In the genomic region with DNA sequence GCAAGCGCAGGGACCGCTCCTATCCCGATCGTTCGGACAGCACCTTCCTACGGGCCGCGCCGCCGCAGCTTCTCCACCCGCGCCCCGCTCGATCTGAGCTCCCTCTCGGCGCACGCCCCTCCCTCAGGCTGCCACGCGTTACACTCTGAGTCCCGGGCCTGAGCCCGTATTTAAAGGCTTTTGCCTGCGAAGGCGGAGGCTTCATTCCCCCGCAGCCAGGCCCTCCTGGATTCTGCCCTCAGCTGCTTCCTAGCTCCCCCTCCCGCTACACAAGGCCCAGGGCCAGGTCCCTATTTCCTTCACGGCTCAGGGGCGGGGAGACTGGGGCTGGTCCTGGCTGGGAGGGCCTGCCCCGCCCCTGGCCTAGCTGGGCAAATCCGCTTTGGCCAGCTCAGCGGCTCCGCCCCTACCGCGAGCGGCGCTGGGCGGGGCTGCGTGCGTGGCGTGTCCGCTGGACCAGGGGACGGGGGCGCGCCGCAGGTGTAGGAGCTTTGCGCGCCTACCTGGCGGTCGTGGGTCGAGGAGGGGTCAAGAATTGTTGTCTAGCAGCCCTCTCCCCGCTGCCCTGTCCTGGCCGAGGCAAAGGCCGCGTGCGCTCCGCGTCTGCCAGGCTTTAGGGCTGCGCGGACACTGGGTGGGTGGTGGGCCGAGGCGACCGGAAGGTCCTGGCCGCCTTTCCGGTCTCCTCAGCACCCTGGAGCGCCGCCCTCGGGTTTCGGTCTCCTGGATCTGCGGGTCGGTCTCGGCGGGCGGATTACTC, we compare ENCODE assay signal across 1 cellular context.
TF ChIP-seq lines count a peak whose summit lies in the region.

TSS of gene UGDH (minus strand) at position 144 of the 760 bp plus-strand sequence. CDS start 5,927 bp downstream, outside the sequence.

TF ChIP-seq in H1, 55 proteins besides CTCF, POLR2A, EP300 and RAD21:
- TF ChIP-seq TCF12 (IDR thresholded peaks at IDR 0.05; ENCODE audit: low read depth, low read length), result no peak
- peak; percentile 72; the same call in 1 of the 2 replicates for TF ChIP-seq SP1 (IDR thresholded peaks at IDR 0.05; ENCODE audit: low read depth, low read length)
- TF ChIP-seq TEAD4 (IDR thresholded peaks at IDR 0.05; ENCODE audit: low read depth, low read length), result no peak
- TF ChIP-seq BACH1 (IDR thresholded peaks at IDR 0.05; ENCODE audit: low read length), result peak; percentile 74
- no peak for TF ChIP-seq CHD1 (IDR thresholded peaks at IDR 0.05; ENCODE audit: low read depth, low read length)
- 0 out of 2 replicates have a peak, but pooled peaks have one; percentile 0 for TF ChIP-seq RXRA (IDR thresholded peaks at IDR 0.05; ENCODE audit: insufficient read depth, low read depth, low read length)
- TF ChIP-seq GTF2F1 (IDR thresholded peaks at IDR 0.05; ENCODE audit: borderline replicate concordance, low read depth, low read length), result no peak
- peak; percentile 61; the same call in 1 of the 2 replicates for TF ChIP-seq CREB1 (IDR thresholded peaks at IDR 0.05)
- TF ChIP-seq MAFK (IDR thresholded peaks at IDR 0.05; ENCODE audit: low read depth, low read length), result no peak
- no peak for TF ChIP-seq POU5F1 (IDR thresholded peaks at IDR 0.05; ENCODE audit: low read depth, low read length)
- TF ChIP-seq CEBPB (IDR thresholded peaks at IDR 0.05; ENCODE audit: low read depth, low read length), result no peak
- no peak; the same call in 1 of the 2 replicates for TF ChIP-seq SUZ12 (IDR thresholded peaks at IDR 0.05; ENCODE audit: low read length)
- TF ChIP-seq POLR2AphosphoS5 (IDR thresholded peaks at IDR 0.05; ENCODE audit: low read depth, low read length), result peak; percentile 87
- TF ChIP-seq KDM4A (IDR thresholded peaks at IDR 0.05; ENCODE audit: low read depth, low read length, severe bottlenecking), result peak; percentile 95
- no peak for TF ChIP-seq CBX5 (IDR thresholded peaks at IDR 0.05; ENCODE audit: low read depth, low read length)
- no peak for TF ChIP-seq BRCA1 (IDR thresholded peaks at IDR 0.05; ENCODE audit: low read depth, low read length)
- TF ChIP-seq JUND (IDR thresholded peaks at IDR 0.05; ENCODE audit: low read length), result no peak
- TF ChIP-seq EGR1 (IDR thresholded peaks at IDR 0.05; ENCODE audit: borderline replicate concordance, low read depth, low read length), result no peak; the same call in none of the 2 replicates
- TF ChIP-seq ASH2L (IDR thresholded peaks at IDR 0.05; ENCODE audit: low read length), result peak; percentile 95
- no peak; the same call in 1 of the 2 replicates for TF ChIP-seq USF2 (IDR thresholded peaks at IDR 0.05; ENCODE audit: low read length)
- TF ChIP-seq TBP (IDR thresholded peaks at IDR 0.05; ENCODE audit: low read depth, low read length), result peak; percentile 81
- TF ChIP-seq BCL11A (IDR thresholded peaks at IDR 0.05; ENCODE audit: low read depth in 2 of 2, low read length in 2 of 2), result no peak
- TF ChIP-seq, protein P1, sequence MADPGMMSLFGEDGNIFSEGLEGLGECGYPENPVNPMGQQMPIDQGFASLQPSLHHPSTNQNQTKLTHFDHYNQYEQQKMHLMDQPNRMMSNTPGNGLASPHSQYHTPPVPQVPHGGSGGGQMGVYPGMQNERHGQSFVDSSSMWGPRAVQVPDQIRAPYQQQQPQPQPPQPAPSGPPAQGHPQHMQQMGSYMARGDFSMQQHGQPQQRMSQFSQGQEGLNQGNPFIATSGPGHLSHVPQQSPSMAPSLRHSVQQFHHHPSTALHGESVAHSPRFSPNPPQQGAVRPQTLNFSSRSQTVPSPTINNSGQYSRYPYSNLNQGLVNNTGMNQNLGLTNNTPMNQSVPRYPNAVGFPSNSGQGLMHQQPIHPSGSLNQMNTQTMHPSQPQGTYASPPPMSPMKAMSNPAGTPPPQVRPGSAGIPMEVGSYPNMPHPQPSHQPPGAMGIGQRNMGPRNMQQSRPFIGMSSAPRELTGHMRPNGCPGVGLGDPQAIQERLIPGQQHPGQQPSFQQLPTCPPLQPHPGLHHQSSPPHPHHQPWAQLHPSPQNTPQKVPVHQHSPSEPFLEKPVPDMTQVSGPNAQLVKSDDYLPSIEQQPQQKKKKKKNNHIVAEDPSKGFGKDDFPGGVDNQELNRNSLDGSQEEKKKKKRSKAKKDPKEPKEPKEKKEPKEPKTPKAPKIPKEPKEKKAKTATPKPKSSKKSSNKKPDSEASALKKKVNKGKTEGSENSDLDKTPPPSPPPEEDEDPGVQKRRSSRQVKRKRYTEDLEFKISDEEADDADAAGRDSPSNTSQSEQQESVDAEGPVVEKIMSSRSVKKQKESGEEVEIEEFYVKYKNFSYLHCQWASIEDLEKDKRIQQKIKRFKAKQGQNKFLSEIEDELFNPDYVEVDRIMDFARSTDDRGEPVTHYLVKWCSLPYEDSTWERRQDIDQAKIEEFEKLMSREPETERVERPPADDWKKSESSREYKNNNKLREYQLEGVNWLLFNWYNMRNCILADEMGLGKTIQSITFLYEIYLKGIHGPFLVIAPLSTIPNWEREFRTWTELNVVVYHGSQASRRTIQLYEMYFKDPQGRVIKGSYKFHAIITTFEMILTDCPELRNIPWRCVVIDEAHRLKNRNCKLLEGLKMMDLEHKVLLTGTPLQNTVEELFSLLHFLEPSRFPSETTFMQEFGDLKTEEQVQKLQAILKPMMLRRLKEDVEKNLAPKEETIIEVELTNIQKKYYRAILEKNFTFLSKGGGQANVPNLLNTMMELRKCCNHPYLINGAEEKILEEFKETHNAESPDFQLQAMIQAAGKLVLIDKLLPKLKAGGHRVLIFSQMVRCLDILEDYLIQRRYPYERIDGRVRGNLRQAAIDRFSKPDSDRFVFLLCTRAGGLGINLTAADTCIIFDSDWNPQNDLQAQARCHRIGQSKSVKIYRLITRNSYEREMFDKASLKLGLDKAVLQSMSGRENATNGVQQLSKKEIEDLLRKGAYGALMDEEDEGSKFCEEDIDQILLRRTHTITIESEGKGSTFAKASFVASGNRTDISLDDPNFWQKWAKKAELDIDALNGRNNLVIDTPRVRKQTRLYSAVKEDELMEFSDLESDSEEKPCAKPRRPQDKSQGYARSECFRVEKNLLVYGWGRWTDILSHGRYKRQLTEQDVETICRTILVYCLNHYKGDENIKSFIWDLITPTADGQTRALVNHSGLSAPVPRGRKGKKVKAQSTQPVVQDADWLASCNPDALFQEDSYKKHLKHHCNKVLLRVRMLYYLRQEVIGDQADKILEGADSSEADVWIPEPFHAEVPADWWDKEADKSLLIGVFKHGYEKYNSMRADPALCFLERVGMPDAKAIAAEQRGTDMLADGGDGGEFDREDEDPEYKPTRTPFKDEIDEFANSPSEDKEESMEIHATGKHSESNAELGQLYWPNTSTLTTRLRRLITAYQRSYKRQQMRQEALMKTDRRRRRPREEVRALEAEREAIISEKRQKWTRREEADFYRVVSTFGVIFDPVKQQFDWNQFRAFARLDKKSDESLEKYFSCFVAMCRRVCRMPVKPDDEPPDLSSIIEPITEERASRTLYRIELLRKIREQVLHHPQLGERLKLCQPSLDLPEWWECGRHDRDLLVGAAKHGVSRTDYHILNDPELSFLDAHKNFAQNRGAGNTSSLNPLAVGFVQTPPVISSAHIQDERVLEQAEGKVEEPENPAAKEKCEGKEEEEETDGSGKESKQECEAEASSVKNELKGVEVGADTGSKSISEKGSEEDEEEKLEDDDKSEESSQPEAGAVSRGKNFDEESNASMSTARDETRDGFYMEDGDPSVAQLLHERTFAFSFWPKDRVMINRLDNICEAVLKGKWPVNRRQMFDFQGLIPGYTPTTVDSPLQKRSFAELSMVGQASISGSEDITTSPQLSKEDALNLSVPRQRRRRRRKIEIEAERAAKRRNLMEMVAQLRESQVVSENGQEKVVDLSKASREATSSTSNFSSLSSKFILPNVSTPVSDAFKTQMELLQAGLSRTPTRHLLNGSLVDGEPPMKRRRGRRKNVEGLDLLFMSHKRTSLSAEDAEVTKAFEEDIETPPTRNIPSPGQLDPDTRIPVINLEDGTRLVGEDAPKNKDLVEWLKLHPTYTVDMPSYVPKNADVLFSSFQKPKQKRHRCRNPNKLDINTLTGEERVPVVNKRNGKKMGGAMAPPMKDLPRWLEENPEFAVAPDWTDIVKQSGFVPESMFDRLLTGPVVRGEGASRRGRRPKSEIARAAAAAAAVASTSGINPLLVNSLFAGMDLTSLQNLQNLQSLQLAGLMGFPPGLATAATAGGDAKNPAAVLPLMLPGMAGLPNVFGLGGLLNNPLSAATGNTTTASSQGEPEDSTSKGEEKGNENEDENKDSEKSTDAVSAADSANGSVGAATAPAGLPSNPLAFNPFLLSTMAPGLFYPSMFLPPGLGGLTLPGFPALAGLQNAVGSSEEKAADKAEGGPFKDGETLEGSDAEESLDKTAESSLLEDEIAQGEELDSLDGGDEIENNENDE (IDR thresholded peaks at IDR 0.05; ENCODE audit: insufficient replicate concordance, low read length), result no peak
- TF ChIP-seq, protein P2, sequence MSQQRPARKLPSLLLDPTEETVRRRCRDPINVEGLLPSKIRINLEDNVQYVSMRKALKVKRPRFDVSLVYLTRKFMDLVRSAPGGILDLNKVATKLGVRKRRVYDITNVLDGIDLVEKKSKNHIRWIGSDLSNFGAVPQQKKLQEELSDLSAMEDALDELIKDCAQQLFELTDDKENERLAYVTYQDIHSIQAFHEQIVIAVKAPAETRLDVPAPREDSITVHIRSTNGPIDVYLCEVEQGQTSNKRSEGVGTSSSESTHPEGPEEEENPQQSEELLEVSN (IDR thresholded peaks at IDR 0.05), result peak; percentile 27; the same call in 1 of the 2 replicates
- no peak for TF ChIP-seq HDAC6 (IDR thresholded peaks at IDR 0.05; ENCODE audit: low read depth, low read length)
- TF ChIP-seq HDAC2 (IDR thresholded peaks at IDR 0.05; ENCODE audit: borderline replicate concordance in 1 of 2, low read depth in 2 of 2, low read length in 2 of 2), result peak; percentile 74 to 83; a peak in 3 of 4 replicates
- TF ChIP-seq MAX (IDR thresholded peaks at IDR 0.05), result peak; percentile 97
- peak; percentile 90; the same call in 1 of the 2 replicates for TF ChIP-seq RBBP5 (IDR thresholded peaks at IDR 0.05; ENCODE audit: borderline replicate concordance, low read depth, low read length)
- no peak for TF ChIP-seq CBX8 (IDR thresholded peaks at IDR 0.05; ENCODE audit: borderline replicate concordance, low read depth, low read length)
- TF ChIP-seq GABPA (IDR thresholded peaks at IDR 0.05; ENCODE audit: borderline replicate concordance, insufficient read depth, low read length), result peak; percentile 77; the same call in 1 of the 2 replicates
- peak; percentile 90 for TF ChIP-seq FOSL1 (IDR thresholded peaks at IDR 0.05; ENCODE audit: insufficient read depth, low read depth, low read length)
- TF ChIP-seq RNF2 (IDR thresholded peaks at IDR 0.05; ENCODE audit: borderline replicate concordance, low read depth, low read length, missing control alignments, poor library complexity, severe bottlenecking), result no peak
- no peak for TF ChIP-seq EZH2 (IDR thresholded peaks at IDR 0.05; ENCODE audit: low read depth, low read length, severe bottlenecking)
- no peak for TF ChIP-seq SRF (IDR thresholded peaks at IDR 0.05; ENCODE audit: low read depth, low read length)
- no peak for TF ChIP-seq JUN (IDR thresholded peaks at IDR 0.05; ENCODE audit: low read depth, low read length)
- peak; percentile 65; the same call in 1 of the 2 replicates for TF ChIP-seq SP4 (IDR thresholded peaks at IDR 0.05; ENCODE audit: low read length)
- no peak for TF ChIP-seq SIRT6 (IDR thresholded peaks at IDR 0.05; ENCODE audit: low read length)
- TF ChIP-seq NANOG (IDR thresholded peaks at IDR 0.05; ENCODE audit: insufficient read depth, low read depth, low read length, poor library complexity, severe bottlenecking), result no peak
- TF ChIP-seq KDM5A (IDR thresholded peaks at IDR 0.05; ENCODE audit: low read length), result no peak
- TF ChIP-seq CTBP2 (IDR thresholded peaks at IDR 0.05; ENCODE audit: borderline replicate concordance, insufficient read depth, insufficient read length, low read length), result peak; percentile 63
- no peak for TF ChIP-seq ZNF274 (IDR thresholded peaks at IDR 0.05; ENCODE audit: borderline replicate concordance, extremely low read depth, low read length)
- TF ChIP-seq CHD2 (IDR thresholded peaks at IDR 0.05; ENCODE audit: low read length), result no peak
- peak; percentile 52 to 62; a peak in 1 of 4 replicates for TF ChIP-seq SIN3A (conservative IDR thresholded peaks at IDR 0.05 in 1 of 2, IDR thresholded peaks at IDR 0.05 in 1 of 2; ENCODE audit: low read depth in 1 of 2, low read length in 2 of 2)
- TF ChIP-seq SP2 (IDR thresholded peaks at IDR 0.05; ENCODE audit: low read length), result no peak
- no peak for TF ChIP-seq ATF3 (IDR thresholded peaks at IDR 0.05; ENCODE audit: insufficient read depth, low read depth, low read length)
- TF ChIP-seq PHF8 (conservative IDR thresholded peaks at IDR 0.05; ENCODE audit: low read depth, low read length), result peak; percentile 92
- no peak for TF ChIP-seq RFX5 (IDR thresholded peaks at IDR 0.05; ENCODE audit: borderline replicate concordance, low read depth, low read length)
- no peak for TF ChIP-seq NRF1 (IDR thresholded peaks at IDR 0.05; ENCODE audit: low read depth, low read length)
- no peak for TF ChIP-seq ATF2 (IDR thresholded peaks at IDR 0.05; ENCODE audit: low read length)
- no peak for TF ChIP-seq YY1 (IDR thresholded peaks at IDR 0.05; ENCODE audit: low read depth, low read length)
- no peak for TF ChIP-seq KDM1A (IDR thresholded peaks at IDR 0.05; ENCODE audit: borderline replicate concordance, low read length)
- no peak for TF ChIP-seq TAF7 (optimal IDR thresholded peaks at IDR 0.05; ENCODE audit: borderline replicate concordance, low read depth, low read length)
- TF ChIP-seq SAP30 (IDR thresholded peaks at IDR 0.05; ENCODE audit: insufficient read depth, insufficient replicate concordance, low read length), result peak; percentile 8
- TF ChIP-seq SIX5 (IDR thresholded peaks at IDR 0.05; ENCODE audit: low read depth, low read length), result no peak
- peak; percentile 74 for TF ChIP-seq TAF1 (IDR thresholded peaks at IDR 0.05; ENCODE audit: low read depth, low read length)
